20 cellular contexts compared by ENCODE assay signal in genomic region chr7:2938514-2939192, GRCh38.
DNase-seq lines count a peak whose midpoint lies in the region; ATAC-seq, FAIRE-seq and TF ChIP-seq lines count a peak whose summit lies in the region.
"Had no signal": no experiment of that assay in that cellular context is flagged by ENCODE, and none has a peak within 500 bp of the region (broad histone marks: within the 10 kb centered on the region; RNA-seq: fewer than 3 reads in every experiment).

No MANE protein-coding gene starts in this region.

- no peaks in the 10 kb centered on the region for H4K20me1 ChIP-seq in keratinocyte (ENCODE audit: control insufficient read depth, extremely low read depth, insufficient read depth, low read length)

- dilution Hi-C loops in keratinocyte (cut with MboI; ENCODE audit: extremely low pct_ligation_motif_present, low sequenced_read_pairs): no loop called here

- no peaks in the 10 kb centered on the region for H3K27me3 ChIP-seq in keratinocyte (ENCODE audit: control insufficient read depth, extremely low read depth, insufficient read depth, low read length)
- H3K27me3 ChIP-seq in sigmoid colon: peaks cover 0 to 7% (median 0%) of the 10 kb centered on the region in 3 donors
- H3K27me3 ChIP-seq in effector memory CD4-positive, alpha-beta T cell (replicated peaks; ENCODE audit: control insufficient read depth, insufficient read depth, low read length, poor library complexity, severe bottlenecking): no peaks in the 10 kb centered on the region
- H3K27me3 ChIP-seq: pancreas, uterus had no signal

- CTCF ChIA-PET in activated naive CD4-positive, alpha-beta T cell treated with anti-CD3 and anti-CD28 coated beads, Interleukin-2, amount 10 ng/mL, durations not matched to agents 7 days and 5 days (lab: Charles Lee): no interaction called here
- CTCF ChIA-PET in WTC11 (lab: Charles Lee): interaction anchor here (0.5 to 1.1 kb wide), 6 partner anchors 17 to 269 kb away, joined by 3 to 6 read pairs (median 4); no protein-coding TSS in a partner anchor

- TF ChIP-seq CTCF in WTC11 (IDR thresholded peaks at IDR 0.05): no peak
- TF ChIP-seq CTCF in keratinocyte (optimal IDR thresholded peaks at IDR 0.05 in 1 of 3, IDR thresholded peaks at IDR 0.05 in 1 of 3, conservative IDR thresholded peaks at IDR 0.05 in 1 of 3; ENCODE audit: extremely low read depth in 1 of 3, insufficient read depth in 2 of 3, low read length in 3 of 3): no peak
- no peak for TF ChIP-seq CTCF in sigmoid colon (IDR thresholded peaks at IDR 0.05)

- no peaks in the 10 kb centered on the region for H3K79me2 ChIP-seq in keratinocyte (ENCODE audit: control insufficient read depth, insufficient read depth, low read length)

- no peaks in the 10 kb centered on the region for H3K27me3 Mint-ChIP-seq in activated naive CD4-positive, alpha-beta T cell treated with anti-CD3 and anti-CD28 coated beads, Interleukin-2, amount 10 ng/mL, durations not matched to agents 7 days and 5 days
- no peaks in the 10 kb centered on the region for H3K27me3 Mint-ChIP-seq in WTC11 (ENCODE audit: low read depth)
- H3K27me3 Mint-ChIP-seq: activated naive CD4-positive, alpha-beta T cell treated with anti-CD3 and anti-CD28 coated beads, Interleukin-2, amount 50 U/mL, for 24 hours; T-cell had no signal

- peaks cover 71% of the 10 kb centered on the region for H3K36me3 Mint-ChIP-seq in activated naive CD4-positive, alpha-beta T cell treated with anti-CD3 and anti-CD28 coated beads, Interleukin-2, amount 10 ng/mL, durations not matched to agents 7 days and 5 days
- peaks cover 7% of the 10 kb centered on the region; the same call in 1 of the 2 replicates for H3K36me3 Mint-ChIP-seq in WTC11
- H3K36me3 Mint-ChIP-seq: brain had no signal

- peaks cover 3% of the 10 kb centered on the region for H3K9me3 Mint-ChIP-seq in activated naive CD4-positive, alpha-beta T cell treated with anti-CD3 and anti-CD28 coated beads, Interleukin-2, amount 10 ng/mL, durations not matched to agents 7 days and 5 days
- H3K9me3 Mint-ChIP-seq in WTC11: no peaks in the 10 kb centered on the region
- H3K9me3 Mint-ChIP-seq: activated naive CD4-positive, alpha-beta T cell treated with anti-CD3 and anti-CD28 coated beads, Interleukin-2, amount 50 U/mL, for 24 hours; T-cell had no signal

- no peaks in the 10 kb centered on the region for H3K9me3 ChIP-seq in keratinocyte (ENCODE audit: control insufficient read depth, low read depth, low read length)
- no peaks in the 10 kb centered on the region for H3K9me3 ChIP-seq in sigmoid colon
- no peaks in the 10 kb centered on the region for H3K9me3 ChIP-seq in effector memory CD4-positive, alpha-beta T cell (ENCODE audit: control insufficient read depth, low read length)
- H3K9me3 ChIP-seq: Caco-2, pancreas, uterus had no signal

- 82 to 88% methylated on average over 19 of the region's 19 CpGs for WGBS in sigmoid colon, 2 donors

- H3K4me1 Mint-ChIP-seq in activated naive CD4-positive, alpha-beta T cell treated with anti-CD3 and anti-CD28 coated beads, Interleukin-2, amount 10 ng/mL, durations not matched to agents 7 days and 5 days: peaks cover 3% of the 10 kb centered on the region
- peaks cover 5% of the 10 kb centered on the region for H3K4me1 Mint-ChIP-seq in WTC11

- no peak overlapping the region for H3K4me3 Mint-ChIP-seq in activated naive CD4-positive, alpha-beta T cell treated with anti-CD3 and anti-CD28 coated beads, Interleukin-2, amount 10 ng/mL, durations not matched to agents 7 days and 5 days
- H3K4me3 Mint-ChIP-seq in WTC11: no peak overlapping the region
- H3K4me3 Mint-ChIP-seq: activated naive CD4-positive, alpha-beta T cell treated with anti-CD3 and anti-CD28 coated beads, Interleukin-2, amount 50 U/mL, for 24 hours; brain; T-cell had no signal

- POLR2A ChIA-PET in WTC11 (lab: Charles Lee): no interaction called here

- no peaks in the 10 kb centered on the region for H3K9me1 ChIP-seq in keratinocyte (ENCODE audit: control insufficient read depth, extremely low read depth, insufficient read depth, low read length)

- H3K4me2 ChIP-seq in keratinocyte (ENCODE audit: control insufficient read depth, extremely low read depth, insufficient read depth, low read depth, low read length): peak overlapping the region; percentile 18

- intact Hi-C loops in sigmoid colon (cut with DNase I): no loop called here

- H3K27ac ChIP-seq in keratinocyte (ENCODE audit: control insufficient read depth, insufficient read depth, low read length) (no peak overlapping the region), sigmoid colon (no peak overlapping the region)
- no peak overlapping the region for H3K27ac ChIP-seq in effector memory CD4-positive, alpha-beta T cell (ENCODE audit: insufficient read depth, low read length, poor library complexity, severe bottlenecking)
- H3K27ac ChIP-seq: pancreas, uterus had no signal

- H3K4me3 ChIP-seq in keratinocyte (ENCODE audit: control insufficient read depth in 2 of 3, extremely low read depth in 1 of 3, insufficient read depth in 2 of 3, low read depth in 1 of 3, low read length in 3 of 3): no peak overlapping the region
- no peak overlapping the region for H3K4me3 ChIP-seq in sigmoid colon
- H3K4me3 ChIP-seq in effector memory CD4-positive, alpha-beta T cell (ENCODE audit: insufficient read depth, low read depth, low read length, poor library complexity, severe bottlenecking): no peak overlapping the region
- H3K4me3 ChIP-seq: pancreas, uterus had no signal

- no peak overlapping the region for H3K9ac ChIP-seq in keratinocyte (ENCODE audit: control insufficient read depth, extremely low read depth, insufficient read depth, low read length)

- no peak for TF ChIP-seq EP300 in sigmoid colon (IDR thresholded peaks at IDR 0.05)

- H3K36me3 ChIP-seq in keratinocyte (ENCODE audit: control insufficient read depth in 2 of 2, extremely low read depth in 1 of 2, insufficient read depth in 2 of 2, low read length in 2 of 2) (peaks cover 3 to 7% of the 10 kb centered on the region in 2 experiments), sigmoid colon (no peaks in the 10 kb centered on the region)
- peaks cover 89% of the 10 kb centered on the region for H3K36me3 ChIP-seq in effector memory CD4-positive, alpha-beta T cell (ENCODE audit: control insufficient read depth, insufficient read depth, low read length)
- H3K36me3 ChIP-seq: pancreas, uterus had no signal

- H3K27ac Mint-ChIP-seq in activated naive CD4-positive, alpha-beta T cell treated with anti-CD3 and anti-CD28 coated beads, Interleukin-2, amount 10 ng/mL, durations not matched to agents 7 days and 5 days: no peak overlapping the region
- H3K27ac Mint-ChIP-seq in WTC11: no peak overlapping the region

- no peak for FAIRE-seq in keratinocyte (lab: Jason Lieb, UNC)
- FAIRE-seq: frontal cortex, pancreas had no signal

- H3K4me1 ChIP-seq in keratinocyte (ENCODE audit: control insufficient read depth, extremely low read depth, insufficient read depth, low read length) (peaks cover 16% of the 10 kb centered on the region), sigmoid colon (no peaks in the 10 kb centered on the region)
- H3K4me1 ChIP-seq in effector memory CD4-positive, alpha-beta T cell (ENCODE audit: control insufficient read depth, insufficient read depth, low read length, poor library complexity, severe bottlenecking): no peaks in the 10 kb centered on the region
- H3K4me1 ChIP-seq: Caco-2, pancreas, uterus had no signal

- no peak for ATAC-seq in WTC11
- ATAC-seq: pancreas, T-cell had no signal

- peak; percentile 8 for DNase-seq in activated naive CD4-positive, alpha-beta T cell treated with anti-CD3 and anti-CD28 coated beads, Interleukin-2, amount 10 ng/mL, durations not matched to agents 7 days and 5 days
- no peak for DNase-seq in activated naive CD4-positive, alpha-beta T cell treated with Interleukin-2 at 50 U/mL for 16 hours
- peak; percentile 10 for DNase-seq in WTC11 (ENCODE audit: low spot score)
- DNase-seq in keratinocyte (ENCODE audit: low read depth, low spot score): no peak
- peak; percentile 46 for DNase-seq in sigmoid colon
- DNase-seq in NCI-H1694 (lab: John Stamatoyannopoulos, UW): no peak
- DNase-seq in effector memory CD4-positive, alpha-beta T cell: no peak
- no peak for DNase-seq in NCI-H2081 (lab: John Stamatoyannopoulos, UW)
- DNase-seq: cortex of kidney; HCEC 1CT; NCI-H524; Right ventricle myocardium superior; stimulated activated CD4-positive, alpha-beta T cell treated with anti-CD3 and anti-CD28 coated beads, Interleukin-4, amount 100 ng/mL, for 1 hour; uterus had no signal

- no peak for TF ChIP-seq POLR2A in sigmoid colon (IDR thresholded peaks at IDR 0.05)

- H2AFZ ChIP-seq in keratinocyte (ENCODE audit: control insufficient read depth, low read length): no peak overlapping the region

TF ChIP-seq in WTC11, 78 proteins besides CTCF, POLR2A, EP300 and RAD21 (continues in another document):
- TF ChIP-seq USF1 (CRISPR knock-in tag; IDR thresholded peaks at IDR 0.05) (no peak), ZNF423 (CRISPR knock-in tag; IDR thresholded peaks at IDR 0.05) (no peak), SMAD4 (CRISPR knock-in tag; IDR thresholded peaks at IDR 0.05) (no peak), MXD4 (CRISPR knock-in tag; IDR thresholded peaks at IDR 0.05; ENCODE audit: borderline replicate concordance) (no peak), ELF4 (CRISPR knock-in tag; IDR thresholded peaks at IDR 0.05; ENCODE audit: low read depth) (no peak), FOXK1 (CRISPR knock-in tag; IDR thresholded peaks at IDR 0.05) (no peak)
- TF ChIP-seq, protein P1, sequence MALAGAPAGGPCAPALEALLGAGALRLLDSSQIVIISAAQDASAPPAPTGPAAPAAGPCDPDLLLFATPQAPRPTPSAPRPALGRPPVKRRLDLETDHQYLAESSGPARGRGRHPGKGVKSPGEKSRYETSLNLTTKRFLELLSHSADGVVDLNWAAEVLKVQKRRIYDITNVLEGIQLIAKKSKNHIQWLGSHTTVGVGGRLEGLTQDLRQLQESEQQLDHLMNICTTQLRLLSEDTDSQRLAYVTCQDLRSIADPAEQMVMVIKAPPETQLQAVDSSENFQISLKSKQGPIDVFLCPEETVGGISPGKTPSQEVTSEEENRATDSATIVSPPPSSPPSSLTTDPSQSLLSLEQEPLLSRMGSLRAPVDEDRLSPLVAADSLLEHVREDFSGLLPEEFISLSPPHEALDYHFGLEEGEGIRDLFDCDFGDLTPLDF (CRISPR knock-in tag; IDR thresholded peaks at IDR 0.05): no peak

Comparison
In these comparisons a context has a peak if more than half of its experiments do, and no peak if none do; other contexts are left out.
1. DNase-seq: peak in activated naive CD4-positive, alpha-beta T cell treated with anti-CD3 and anti-CD28 coated beads, Interleukin-2, amount 10 ng/mL, durations not matched to agents 7 days and 5 days (single experiment), WTC11 (single experiment) and sigmoid colon (single experiment); none in activated naive CD4-positive, alpha-beta T cell treated with Interleukin-2 at 50 U/mL for 16 hours (single experiment), keratinocyte (single experiment), NCI-H1694 (single experiment), effector memory CD4-positive, alpha-beta T cell (0 of 3) and NCI-H2081 (0 of 2).